8 cellular contexts compared by ENCODE assay signal in genomic region chr10:110642980-110643655, GRCh38. TPM values are rescaled to one million over a fixed set of nuclear protein-coding genes. Genes with fewer than 3 reads are reported as not detected.
DNase-seq lines count a peak whose midpoint lies in the region; TF ChIP-seq lines count a peak whose summit lies in the region.

No MANE protein-coding gene starts in this region.

- no peak for TF ChIP-seq CTCF in suprapubic skin (IDR thresholded peaks at IDR 0.05)
- no peak for TF ChIP-seq CTCF in adrenal gland (IDR thresholded peaks at IDR 0.05)

- peaks cover 67% of the 10 kb centered on the region for H3K27me3 Mint-ChIP-seq in activated CD4-positive, alpha-beta T cell treated with anti-CD3 and anti-CD28 coated beads, Interleukin-2, amount 10 ng/mL, durations not matched to agents 24 days and 14 days
- peaks cover 60% of the 10 kb centered on the region for H3K27me3 Mint-ChIP-seq in activated naive CD4-positive, alpha-beta T cell treated with anti-CD3 and anti-CD28 coated beads, Interleukin-2, amount 10 ng/mL, durations not matched to agents 7 days and 5 days

- H3K36me3 Mint-ChIP-seq in activated CD4-positive, alpha-beta T cell treated with anti-CD3 and anti-CD28 coated beads, Interleukin-2, amount 10 ng/mL, durations not matched to agents 24 days and 14 days (ENCODE audit: low read depth): peaks cover 2% of the 10 kb centered on the region
- peaks cover 2% of the 10 kb centered on the region for H3K36me3 Mint-ChIP-seq in activated naive CD4-positive, alpha-beta T cell treated with anti-CD3 and anti-CD28 coated beads, Interleukin-2, amount 10 ng/mL, durations not matched to agents 7 days and 5 days

- TF ChIP-seq POLR2A in suprapubic skin (IDR thresholded peaks at IDR 0.05) (no peak), adrenal gland (IDR thresholded peaks at IDR 0.05) (no peak)

- H3K4me1 Mint-ChIP-seq in activated CD4-positive, alpha-beta T cell treated with anti-CD3 and anti-CD28 coated beads, Interleukin-2, amount 10 ng/mL, durations not matched to agents 24 days and 14 days: peaks cover 15% of the 10 kb centered on the region
- peaks cover 31% of the 10 kb centered on the region for H3K4me1 Mint-ChIP-seq in activated naive CD4-positive, alpha-beta T cell treated with anti-CD3 and anti-CD28 coated beads, Interleukin-2, amount 10 ng/mL, durations not matched to agents 7 days and 5 days

- no peaks in the 10 kb centered on the region for H3K9me3 Mint-ChIP-seq in activated CD4-positive, alpha-beta T cell treated with anti-CD3 and anti-CD28 coated beads, Interleukin-2, amount 10 ng/mL, durations not matched to agents 24 days and 14 days
- no peaks in the 10 kb centered on the region for H3K9me3 Mint-ChIP-seq in activated naive CD4-positive, alpha-beta T cell treated with anti-CD3 and anti-CD28 coated beads, Interleukin-2, amount 10 ng/mL, durations not matched to agents 7 days and 5 days

- H3K36me3 ChIP-seq in suprapubic skin: no peaks in the 10 kb centered on the region
- H3K36me3 ChIP-seq in adrenal gland (replicated peaks in 1 of 2): no peaks in the 10 kb centered on the region

- H3K4me1 ChIP-seq in suprapubic skin: peaks cover 19% of the 10 kb centered on the region
- H3K4me1 ChIP-seq in adrenal gland (replicated peaks in 1 of 2): peaks cover 12 to 16% of the 10 kb centered on the region in 2 donors

- no peaks in the 10 kb centered on the region for H3K9me3 ChIP-seq in suprapubic skin
- H3K9me3 ChIP-seq in adrenal gland (replicated peaks in 1 of 3): no peaks in the 10 kb centered on the region

- TF ChIP-seq EP300 in suprapubic skin (IDR thresholded peaks at IDR 0.05): no peak

- H3K27me3 ChIP-seq in suprapubic skin: peaks cover 66% of the 10 kb centered on the region
- peaks cover 59% of the 10 kb centered on the region for H3K27me3 ChIP-seq in adrenal gland

- WGBS in suprapubic skin: 15% methylated on average over 28 of the region's 43 CpGs
- 17 to 21% (median 19%) methylated on average over 37 to 43 of the region's 43 CpGs for WGBS in adrenal gland, 4 donors

- CTCF ChIA-PET in activated naive CD4-positive, alpha-beta T cell treated with anti-CD3 and anti-CD28 coated beads, Interleukin-2, amount 10 ng/mL, durations not matched to agents 7 days and 5 days (lab: Charles Lee): no interaction called here

- H3K4me3 Mint-ChIP-seq in activated CD4-positive, alpha-beta T cell treated with anti-CD3 and anti-CD28 coated beads, Interleukin-2, amount 10 ng/mL, durations not matched to agents 24 days and 14 days: peak overlapping the region; percentile 86
- peak overlapping the region; percentile 58 for H3K4me3 Mint-ChIP-seq in activated naive CD4-positive, alpha-beta T cell treated with anti-CD3 and anti-CD28 coated beads, Interleukin-2, amount 10 ng/mL, durations not matched to agents 7 days and 5 days

- H3K4me3 ChIP-seq in suprapubic skin (peak overlapping the region; percentile 70), adrenal gland (peak overlapping the region in 2 of 4 donors; percentile 12 to 58)

- intact Hi-C loops in activated CD4-positive, alpha-beta T cell treated with anti-CD3 and anti-CD28 coated beads, Interleukin-2, amount 10 ng/mL, durations not matched to agents 24 days and 14 days (cut with micrococcal nuclease): loop anchor here (10.0 kb wide), 1 partner anchor 432 kb away; the partner anchor contains the start of gene ADRA2A
- intact Hi-C loops in adrenal gland (cut with DNase I): no loop called here

- DNase-seq in activated CD4-positive, alpha-beta T cell treated with anti-CD3 and anti-CD28 coated beads, Interleukin-2, amount 10 ng/mL, durations not matched to agents 24 days and 14 days: no peak
- no peak for DNase-seq in activated CD4-positive, alpha-beta T cell treated with anti-CD3 and anti-CD28 coated beads, Interleukin-2, amount 50 U/mL, for 4 hours
- no peak for DNase-seq in activated naive CD4-positive, alpha-beta T cell treated with anti-CD3 and anti-CD28 coated beads, Interleukin-2, amount 10 ng/mL, durations not matched to agents 7 days and 5 days
- DNase-seq in iPS-NIHi7 (ENCODE audit: extremely low spot score) (peak; percentile 51), suprapubic skin (ENCODE audit: low spot score in 2 of 2) (no peak), adrenal gland (no peak), SK-N-DZ (ENCODE audit: low spot score) (no peak), cerebellum (ENCODE audit: low spot score) (no peak)

- no peak overlapping the region for H3K27ac Mint-ChIP-seq in activated CD4-positive, alpha-beta T cell treated with anti-CD3 and anti-CD28 coated beads, Interleukin-2, amount 10 ng/mL, durations not matched to agents 24 days and 14 days
- no peak overlapping the region for H3K27ac Mint-ChIP-seq in activated naive CD4-positive, alpha-beta T cell treated with anti-CD3 and anti-CD28 coated beads, Interleukin-2, amount 10 ng/mL, durations not matched to agents 7 days and 5 days

- H3K27ac ChIP-seq in suprapubic skin (no peak overlapping the region), adrenal gland (no peak overlapping the region)

RNA-seq across cellular contexts. Expression of gene RBM20, which starts 1.0 kb away (rescaled TPM):
- total RNA-seq in activated CD4-positive, alpha-beta T cell treated with anti-CD3 and anti-CD28 coated beads, Interleukin-2, amount 10 ng/mL, durations not matched to agents 24 days and 14 days: 0.05 TPM in 1 of 2 replicates, not detected in the other
- total RNA-seq in suprapubic skin (10 to 100 TPM in 1 of 4 donors, 1 to 10 TPM in 3; 1.6 to 18.6 (median 3.2) TPM), adrenal gland (1 to 10 TPM in 1 of 8 donors, under 1 TPM in 5, not detected in 2; 0.11 to 2.3 (median 0.19) TPM), cerebellum (0.91 TPM)
- polyA plus RNA-seq in adrenal gland: under 1 TPM; 0.07 to 0.35 (median 0.32) TPM
- polyA plus RNA-seq in SK-N-DZ (2014; cell fraction: cytosol; rRNA removed): 7.6 and 8.1 TPM in 2 replicates
- polyA plus RNA-seq in SK-N-DZ (2014; cell fraction: nucleus; rRNA removed): 14.4 and 20.7 TPM in 2 replicates
